In genomic region chr16:51629602-51630001, GRCh38 we compare ENCODE assay signal across 18 cellular contexts.
"Had no signal": no experiment of that assay in that cellular context is flagged by ENCODE, and none has a peak within 500 bp of the region (broad histone marks: within the 10 kb centered on the region; RNA-seq: fewer than 3 reads in every experiment).

No MANE protein-coding gene starts in this region.

- H3K27me3 ChIP-seq: heart left ventricle, ovary, right atrium auricular region, tibial artery, upper lobe of left lung, uterus had no signal

- H3K4me1 Mint-ChIP-seq: naive thymus-derived CD8-positive, alpha-beta T cell had no signal

- H3K27ac ChIP-seq: heart left ventricle, ovary, right atrium auricular region, tibial artery, upper lobe of left lung, uterus had no signal

- DNase-seq: effector memory CD4-positive, alpha-beta T cell; heart left ventricle; hypothalamus; kidney glomerular epithelial cell; mammary epithelial cell; mucosa of descending colon; naive thymus-derived CD8-positive, alpha-beta T cell; ovary; small intestine; stimulated activated CD4-positive, alpha-beta T cell treated with anti-CD3 and anti-CD28 coated beads, Interleukin-2, amount 100 ng/mL, for 48 hours; tibial artery; upper lobe of left lung; uterus had no signal

- ATAC-seq: esophagus mucosa; heart left ventricle; left lobe of liver; mucosa of descending colon; naive thymus-derived CD8-positive, alpha-beta T cell had no signal

- H3K27me3 Mint-ChIP-seq: naive thymus-derived CD8-positive, alpha-beta T cell; stimulated activated naive CD8-positive, alpha-beta T cell treated with anti-CD3 and anti-CD28 coated beads, Interleukin-15, Interleukin-2, amounts not matched to agents 100 ng/mL and 50 ng/mL, for 24 hours had no signal

- H3K27ac Mint-ChIP-seq: naive thymus-derived CD8-positive, alpha-beta T cell; stimulated activated naive CD8-positive, alpha-beta T cell treated with anti-CD3 and anti-CD28 coated beads, Interleukin-15, Interleukin-2, amounts not matched to agents 100 ng/mL and 50 ng/mL, for 24 hours had no signal

- H3K9me3 Mint-ChIP-seq: stimulated activated naive CD8-positive, alpha-beta T cell treated with anti-CD3 and anti-CD28 coated beads, Interleukin-15, Interleukin-2, amounts not matched to agents 100 ng/mL and 50 ng/mL, for 24 hours had no signal

- H3K9me3 ChIP-seq: heart left ventricle, mucosa of descending colon, ovary, right atrium auricular region, tibial artery, upper lobe of left lung, uterus had no signal

- H3K4me3 ChIP-seq: heart left ventricle, mucosa of descending colon, ovary, right atrium auricular region, tibial artery, upper lobe of left lung, uterus had no signal

- H3K4me3 Mint-ChIP-seq: naive thymus-derived CD8-positive, alpha-beta T cell; neural crest cell; stimulated activated naive CD8-positive, alpha-beta T cell treated with anti-CD3 and anti-CD28 coated beads, Interleukin-15, Interleukin-2, amounts not matched to agents 100 ng/mL and 50 ng/mL, for 24 hours had no signal

- H3K36me3 ChIP-seq: heart left ventricle, ovary, right atrium auricular region, tibial artery, upper lobe of left lung, uterus had no signal

- H3K4me1 ChIP-seq: heart left ventricle, right atrium auricular region, tibial artery, upper lobe of left lung, uterus had no signal
